ENCODE assay signal across 15 cellular contexts in the genomic region with DNA sequence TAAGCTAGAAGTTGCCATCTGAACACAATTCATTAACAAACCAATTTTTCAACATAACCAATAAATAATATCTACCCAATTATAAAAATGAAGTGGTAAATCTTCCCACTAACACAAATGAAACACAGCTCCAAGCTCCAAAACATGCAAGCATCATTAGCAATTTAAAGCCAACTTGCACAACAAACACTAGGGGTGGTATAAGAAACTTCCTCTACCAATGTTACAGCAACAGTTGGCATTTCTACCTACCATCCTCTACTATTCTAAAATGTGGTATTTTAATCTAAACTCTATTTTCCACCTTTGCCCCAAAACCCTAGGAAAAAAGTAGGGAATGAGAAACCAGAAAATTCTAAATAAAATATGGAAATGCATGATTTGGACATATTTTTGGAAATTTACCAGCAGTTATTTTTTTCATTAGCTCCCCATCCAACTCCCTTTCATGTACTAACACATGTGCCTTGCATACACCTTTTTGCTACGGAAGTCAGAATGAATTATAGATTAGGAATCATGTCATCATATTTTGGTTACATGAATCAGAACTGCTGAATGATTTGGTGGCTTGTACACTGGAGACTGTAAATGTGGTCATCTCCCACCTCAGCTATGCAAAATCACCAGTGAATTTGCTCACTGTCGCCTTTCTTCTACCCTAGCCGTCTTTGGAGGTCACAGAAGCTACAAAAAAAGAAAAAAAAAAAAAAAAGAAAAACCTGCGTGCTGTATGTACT. TPM values are rescaled to one million over a fixed set of nuclear protein-coding genes. Genes with fewer than 3 reads are reported as not detected.
A peak's percentile ranks its signal among the peaks of the same experiment; 100 is the strongest.
DNase-seq lines count a peak whose midpoint lies in the region; ATAC-seq and TF ChIP-seq lines count a peak whose summit lies in the region.
"Had no signal": no experiment of that assay in that cellular context is flagged by ENCODE, and none has a peak within 500 bp of the region (broad histone marks: within the 10 kb centered on the region; RNA-seq: fewer than 3 reads in every experiment).

No MANE protein-coding gene starts in this region.

- H3K4me3 ChIP-seq in Karpas-422 (ENCODE audit: low read length) (no peak overlapping the region), WERI-Rb-1 (ENCODE audit: low read depth, low read length) (no peak overlapping the region), osteoblast (ENCODE audit: insufficient read depth, low read length) (no peak overlapping the region)

- H3K36me3 ChIP-seq in Karpas-422 (ENCODE audit: insufficient read depth, low read length): no peaks in the 10 kb centered on the region
- peaks cover 2% of the 10 kb centered on the region; the same call in 1 of the 2 replicates for H3K36me3 ChIP-seq in WERI-Rb-1
- H3K36me3 ChIP-seq in osteoblast (ENCODE audit: insufficient read depth, low read length): no peaks in the 10 kb centered on the region

- H3K9ac ChIP-seq in Karpas-422 (ENCODE audit: low read length): no peak overlapping the region

- H2AFZ ChIP-seq in Karpas-422 (ENCODE audit: low read length): no peak overlapping the region
- no peak overlapping the region for H2AFZ ChIP-seq in osteoblast (ENCODE audit: low read length)

- peak; percentile 33; the same call in 1 of the 2 replicates for TF ChIP-seq CTCF in WERI-Rb-1 (IDR thresholded peaks at IDR 0.05; ENCODE audit: low read depth, low read length)
- peak; percentile 24 for TF ChIP-seq CTCF in osteoblast (IDR thresholded peaks at IDR 0.05; ENCODE audit: extremely low read depth, low read depth, low read length)

- peaks cover 9% of the 10 kb centered on the region for H3K36me3 Mint-ChIP-seq in activated T-helper 17 cell treated with anti-CD3 and anti-CD28 coated beads, Interleukin-2, amount 50 U/mL, for 72 hours (ENCODE audit: low read depth)

- peaks cover 15% of the 10 kb centered on the region for H3K4me1 Mint-ChIP-seq in activated T-helper 17 cell treated with anti-CD3 and anti-CD28 coated beads, Interleukin-2, amount 50 U/mL, for 72 hours

- H3K27ac ChIP-seq in Karpas-422 (ENCODE audit: low read length) (no peak overlapping the region), WERI-Rb-1 (peak overlapping the region; percentile 90), osteoblast (ENCODE audit: low read depth, low read length) (no peak overlapping the region)

- H3K27me3 Mint-ChIP-seq in activated T-helper 17 cell treated with anti-CD3 and anti-CD28 coated beads, Interleukin-2, amount 50 U/mL, for 72 hours: peaks cover 60% of the 10 kb centered on the region

- H3K4me3 Mint-ChIP-seq in activated T-helper 17 cell treated with anti-CD3 and anti-CD28 coated beads, Interleukin-2, amount 50 U/mL, for 72 hours: no peak overlapping the region

- DNase-seq in NCI-H82 (lab: John Stamatoyannopoulos, UW) (peak; percentile 14), NCI-H82 treated with DMSO at 0.1 percent for 48 hours (lab: John Stamatoyannopoulos, UW; ENCODE audit: unreplicated experiment) (no peak), Karpas-422 (peak; percentile 54), WERI-Rb-1 (no peak), osteoblast (ENCODE audit: insufficient read length, low spot score, missing footprints) (peak; percentile 39), GM19240 (ENCODE audit: insufficient read length, low spot score) (no peak)
- DNase-seq: NCI-H1417 treated with DMSO at 0.1 percent for 48 hours; occipital lobe; SHP77; stimulated activated naive CD4-positive, alpha-beta T cell treated with Interleukin-2 at 50 U/mL for 16 hours had no signal

- H3K27ac Mint-ChIP-seq in activated T-helper 17 cell treated with anti-CD3 and anti-CD28 coated beads, Interleukin-2, amount 50 U/mL, for 72 hours: no peak overlapping the region
- H3K27ac Mint-ChIP-seq: activated T-helper 2 cell treated with anti-CD3 and anti-CD28 coated beads, Interferon-gamma antibody, Interleukin-2, Interleukin-4, amounts not matched to agents 10 μg/mL and 5 μg/mL and 100 μg/mL, durations not matched to agents 14 hours and 24 hours and 36 hours had no signal

- H3K9me3 Mint-ChIP-seq in activated T-helper 17 cell treated with anti-CD3 and anti-CD28 coated beads, Interleukin-2, amount 50 U/mL, for 72 hours: no peaks in the 10 kb centered on the region
- H3K9me3 Mint-ChIP-seq: activated T-helper 2 cell treated with anti-CD3 and anti-CD28 coated beads, Interferon-gamma antibody, Interleukin-2, Interleukin-4, amounts not matched to agents 10 μg/mL and 5 μg/mL and 100 μg/mL, durations not matched to agents 14 hours and 24 hours and 36 hours had no signal

- H3K9me3 ChIP-seq in Karpas-422 (ENCODE audit: low read length) (no peaks in the 10 kb centered on the region), WERI-Rb-1 (ENCODE audit: severe bottlenecking) (no peaks in the 10 kb centered on the region), osteoblast (ENCODE audit: low read depth, low read length) (no peaks in the 10 kb centered on the region)

- H3K27me3 ChIP-seq in Karpas-422 (ENCODE audit: low read length) (no peaks in the 10 kb centered on the region), WERI-Rb-1 (ENCODE audit: insufficient read depth, low read depth, severe bottlenecking) (no peaks in the 10 kb centered on the region), osteoblast (ENCODE audit: insufficient read depth, low read length) (peaks cover 86% of the 10 kb centered on the region)

- H3K9me2 ChIP-seq in Karpas-422 (replicated peaks; ENCODE audit: insufficient read depth, low read length): no peaks in the 10 kb centered on the region

- ATAC-seq in HG02571 (IDR thresholded peaks at IDR 0.05; ENCODE audit: unreplicated experiment): no peak
- no peak for ATAC-seq in activated T-helper 17 cell treated with anti-CD3 and anti-CD28 coated beads, Interleukin-2, amount 50 U/mL, for 72 hours (replicated peaks)
- ATAC-seq: activated CD4-positive, CD25-positive, alpha-beta regulatory T cell treated with anti-CD3 and anti-CD28 coated beads, Interleukin-2, amount 50 U/mL, for 24 hours; left lobe of liver had no signal

- H4K20me1 ChIP-seq in Karpas-422 (ENCODE audit: insufficient read depth, low read depth, low read length) (peaks cover 37% of the 10 kb centered on the region; the same call in 1 of the 2 replicates), osteoblast (ENCODE audit: insufficient read depth, low read length) (peaks cover 11% of the 10 kb centered on the region)

- no peaks in the 10 kb centered on the region for H3K79me2 ChIP-seq in Karpas-422 (ENCODE audit: low read length)
- H3K79me2 ChIP-seq in osteoblast (ENCODE audit: insufficient read depth, low read length): no peaks in the 10 kb centered on the region

- H3K4me2 ChIP-seq in Karpas-422 (ENCODE audit: low read depth, low read length, poor library complexity, severe bottlenecking) (no peak overlapping the region), osteoblast (ENCODE audit: insufficient read depth, low read length) (no peak overlapping the region)

- H3K4me1 ChIP-seq in Karpas-422 (ENCODE audit: low read length) (peaks cover 37% of the 10 kb centered on the region), osteoblast (ENCODE audit: insufficient read depth, low read length) (peaks cover 5% of the 10 kb centered on the region)

RNA-seq across cellular contexts. Expression of a gene that starts 4.1 kb away (rescaled TPM):
- 3.1 and 3.2 TPM in 2 replicates for total RNA-seq in Karpas-422 (2014; rRNA removed; shearing (Covaris generic); ENCODE audit: low replicate concordance)
- total RNA-seq in osteoblast: 0.36 and 0.88 TPM in 2 replicates
- 1 to 10 TPM in 1 of 2 donors, under 1 TPM in 1; 0.98 to 1.2 TPM for total RNA-seq in activated T-helper 17 cell treated with anti-CD3 and anti-CD28 coated beads, Interleukin-2, amount 50 U/mL, for 72 hours

RNA-seq across cellular contexts. Expression of a gene that starts 9.9 kb away (rescaled TPM):
- not detected in 2 replicates for total RNA-seq in Karpas-422 (2014; rRNA removed; shearing (Covaris generic); ENCODE audit: low replicate concordance)
- total RNA-seq in osteoblast: 27.1 and 29.7 TPM in 2 replicates
- total RNA-seq in activated T-helper 17 cell treated with anti-CD3 and anti-CD28 coated beads, Interleukin-2, amount 50 U/mL, for 72 hours: not detected
- total RNA-seq: activated T-helper 2 cell treated with anti-CD3 and anti-CD28 coated beads, Interferon-gamma antibody, Interleukin-2, Interleukin-4, amounts not matched to agents 10 μg/mL and 5 μg/mL and 100 μg/mL, durations not matched to agents 14 hours and 24 hours and 36 hours had no signal

Comparison
In these comparisons a context has a peak if more than half of its experiments do, and no peak if none do; other contexts are left out.
1. DNase-seq: peak in NCI-H82 (single experiment), Karpas-422 (single experiment) and osteoblast (single experiment); none in NCI-H82 treated with DMSO at 0.1 percent for 48 hours (single experiment), WERI-Rb-1 (single experiment) and GM19240 (single experiment).
2. RNA of a gene that starts 9.9 kb away (total RNA-seq): 27.1 to 29.7 TPM in osteoblast; not detected in Karpas-422 and not detected in activated T-helper 17 cell treated with anti-CD3 and anti-CD28 coated beads, Interleukin-2, amount 50 U/mL, for 72 hours; every median in the first group is over 10 times any median in the second.